9 cellular contexts compared by ENCODE assay signal in genomic region chr20:57680131-57680716, GRCh38. TPM values are rescaled to one million over a fixed set of nuclear protein-coding genes. Genes with fewer than 3 reads are reported as not detected.
DNase-seq lines count a peak whose midpoint lies in the region; ATAC-seq and TF ChIP-seq lines count a peak whose summit lies in the region.
"Had no signal": no experiment of that assay in that cellular context is flagged by ENCODE, and none has a peak within 500 bp of the region (broad histone marks: within the 10 kb centered on the region; RNA-seq: fewer than 3 reads in every experiment).

No MANE protein-coding gene starts in this region.

- H3K4me3 ChIP-seq in vagina, result no peak overlapping the region
- no peak overlapping the region for H3K4me3 ChIP-seq in osteoblast (ENCODE audit: insufficient read depth, low read length)

- TF ChIP-seq POLR2A in vagina (IDR thresholded peaks at IDR 0.05), result no peak

- peak overlapping the region in 1 of 2 donors; percentile 29 for H3K4me3 Mint-ChIP-seq in stimulated activated naive CD8-positive, alpha-beta T cell treated with anti-CD3 and anti-CD28 coated beads, Interleukin-15, amount 100 ng/mL, for 72 hours
- H3K4me3 Mint-ChIP-seq: activated T-helper 1 cell treated with anti-CD3 and anti-CD28 coated beads, Interleukin-12 subunit alpha, Interleukin-12 subunit beta, Interleukin-2, Interleukin-4 antibody, amounts not matched to agents 30 ng/mL and 10 ng/mL and 1 ng/mL, durations not matched to agents 14 hours and 24 hours and 36 hours had no signal

- POLR2A ChIA-PET in RWPE1 (lab: Yijun Ruan, JAX; ENCODE audit: low non-redundant PET), result no interaction called here

- no peaks in the 10 kb centered on the region for H3K36me3 ChIP-seq in vagina
- H3K36me3 ChIP-seq in osteoblast (ENCODE audit: insufficient read depth, low read length), result no peaks in the 10 kb centered on the region

- H2AFZ ChIP-seq in osteoblast (ENCODE audit: low read length), result no peak overlapping the region

- peak; percentile 59 for ATAC-seq in stimulated activated naive CD8-positive, alpha-beta T cell treated with anti-CD3 and anti-CD28 coated beads, Interleukin-15, Interleukin-2, amounts not matched to agents 100 U/mL and 50 U/mL, for 24 hours
- ATAC-seq in stimulated activated naive CD8-positive, alpha-beta T cell treated with anti-CD3 and anti-CD28 coated beads, Interleukin-15, amount 100 ng/mL, for 72 hours, result no peak
- ATAC-seq in HG02981 (IDR thresholded peaks at IDR 0.05; ENCODE audit: unreplicated experiment), result peak; percentile 63

- H4K20me1 ChIP-seq in osteoblast (ENCODE audit: insufficient read depth, low read length), result peaks cover 58% of the 10 kb centered on the region

- peak overlapping the region; percentile 40 for H3K27ac ChIP-seq in RWPE1
- H3K27ac ChIP-seq in vagina, result peak overlapping the region; percentile 6
- H3K27ac ChIP-seq in osteoblast (ENCODE audit: low read depth, low read length), result no peak overlapping the region

- CTCF ChIA-PET in RWPE1 (lab: Yijun Ruan, JAX), result interaction anchor here (0.5 to 0.6 kb wide), 3 partner anchors 53 to 530 kb away, joined by 3 to 4 read pairs (median 3); no protein-coding TSS in a partner anchor

- no peak overlapping the region for H3K4me2 ChIP-seq in osteoblast (ENCODE audit: insufficient read depth, low read length)

- H3K27me3 ChIP-seq in vagina (no peaks in the 10 kb centered on the region), osteoblast (ENCODE audit: insufficient read depth, low read length) (no peaks in the 10 kb centered on the region)

- intact Hi-C loops in vagina (cut with DNase I), result no loop called here

- DNase-seq in stimulated activated naive CD8-positive, alpha-beta T cell treated with anti-CD3 and anti-CD28 coated beads, Interleukin-15, Interleukin-2, amounts not matched to agents 100 U/mL and 50 U/mL, for 24 hours, result peak; percentile 29
- DNase-seq in stimulated activated naive CD8-positive, alpha-beta T cell treated with anti-CD3 and anti-CD28 coated beads, Interleukin-15, amount 100 ng/mL, for 72 hours, result no peak
- DNase-seq in RWPE1 (ENCODE audit: low spot score) (no peak), vagina (ENCODE audit: extremely low spot score in 2 of 2) (no peak), osteoblast (ENCODE audit: insufficient read length, low spot score, missing footprints) (no peak), DMS153 treated with DMSO at 0.1 percent for 48 hours (lab: John Stamatoyannopoulos, UW; ENCODE audit: unreplicated experiment) (no peak)
- no peak for DNase-seq in NK-92 treated with Interleukin-12 subunit alpha and Interleukin-12 subunit beta, amount 100 ng/mL, for 24 hours (lab: John Stamatoyannopoulos, UW)

- TF ChIP-seq CTCF in RWPE1 (conservative IDR thresholded peaks at IDR 0.05; ENCODE audit: low read depth), result no peak
- no peak for TF ChIP-seq CTCF in vagina (IDR thresholded peaks at IDR 0.05)
- TF ChIP-seq CTCF in osteoblast (IDR thresholded peaks at IDR 0.05; ENCODE audit: extremely low read depth, low read depth, low read length), result no peak

- H3K9me3 ChIP-seq in vagina (no peaks in the 10 kb centered on the region), osteoblast (ENCODE audit: low read depth, low read length) (no peaks in the 10 kb centered on the region)

- peaks cover 93% of the 10 kb centered on the region for H3K4me1 ChIP-seq in vagina
- H3K4me1 ChIP-seq in osteoblast (ENCODE audit: insufficient read depth, low read length), result no peaks in the 10 kb centered on the region

- no peak overlapping the region for H3K27ac Mint-ChIP-seq in stimulated activated naive CD8-positive, alpha-beta T cell treated with anti-CD3 and anti-CD28 coated beads, Interleukin-15, amount 100 ng/mL, for 72 hours
- H3K27ac Mint-ChIP-seq: activated T-helper 1 cell treated with anti-CD3 and anti-CD28 coated beads, Interleukin-12 subunit alpha, Interleukin-12 subunit beta, Interleukin-2, Interleukin-4 antibody, amounts not matched to agents 30 ng/mL and 10 ng/mL and 1 ng/mL, durations not matched to agents 14 hours and 24 hours and 36 hours had no signal

- H3K79me2 ChIP-seq in osteoblast (ENCODE audit: insufficient read depth, low read length), result peaks cover 25% of the 10 kb centered on the region

- no peaks in the 10 kb centered on the region for H3K9me3 Mint-ChIP-seq in stimulated activated naive CD8-positive, alpha-beta T cell treated with anti-CD3 and anti-CD28 coated beads, Interleukin-15, amount 100 ng/mL, for 72 hours
- H3K9me3 Mint-ChIP-seq: activated T-helper 1 cell treated with anti-CD3 and anti-CD28 coated beads, Interleukin-12 subunit alpha, Interleukin-12 subunit beta, Interleukin-2, Interleukin-4 antibody, amounts not matched to agents 30 ng/mL and 10 ng/mL and 1 ng/mL, durations not matched to agents 14 hours and 24 hours and 36 hours had no signal

- peaks cover 40% of the 10 kb centered on the region for H3K4me1 Mint-ChIP-seq in stimulated activated naive CD8-positive, alpha-beta T cell treated with anti-CD3 and anti-CD28 coated beads, Interleukin-15, amount 100 ng/mL, for 72 hours

- H3K27me3 Mint-ChIP-seq in stimulated activated naive CD8-positive, alpha-beta T cell treated with anti-CD3 and anti-CD28 coated beads, Interleukin-15, amount 100 ng/mL, for 72 hours, result no peaks in the 10 kb centered on the region

RNA-seq across cellular contexts. Expression of gene PMEPA1, which starts 29.6 kb away (rescaled TPM):
- total RNA-seq in vagina (11.3 TPM), osteoblast (20.3 and 23.5 TPM in 2 replicates)

RNA-seq across cellular contexts. Expression of gene ZBP1, which starts 60.0 kb away (rescaled TPM):
- 0.74 TPM for total RNA-seq in vagina
- not detected in 2 replicates for total RNA-seq in osteoblast
